In the genomic region with DNA sequence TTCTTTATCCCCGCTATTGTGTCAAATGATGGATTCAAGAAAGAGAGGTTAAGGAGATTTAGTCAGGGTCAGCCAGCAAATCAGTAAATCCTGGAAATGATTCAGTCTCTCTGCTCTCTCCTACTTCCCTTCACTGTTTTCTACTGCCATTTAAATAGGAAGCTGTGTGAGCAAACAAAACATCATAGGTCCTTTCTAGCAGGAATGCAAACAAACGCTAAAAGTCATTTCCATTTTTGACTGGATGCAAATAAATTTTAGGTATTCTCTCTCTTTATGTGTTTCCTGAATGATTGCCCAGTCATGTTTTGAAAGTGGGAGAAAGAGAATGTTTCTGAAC, we compare ENCODE assay signal across 1 cellular context.
TF ChIP-seq lines count a peak whose summit lies in the region.

No MANE protein-coding gene starts in this region.

TF ChIP-seq in GM23338, 12 proteins besides CTCF, POLR2A, EP300 and RAD21 (continued from another document):
- TF ChIP-seq ZNF331 (CRISPR knock-in tag; IDR thresholded peaks at IDR 0.05; ENCODE audit: low read depth) (no peak), EZH2 (IDR thresholded peaks at IDR 0.05; ENCODE audit: low read depth, unreplicated experiment) (no peak), POLR2AphosphoS5 (IDR thresholded peaks at IDR 0.05; ENCODE audit: low read depth) (no peak), NANOG (IDR thresholded peaks at IDR 0.05; ENCODE audit: borderline replicate concordance) (no peak), EZH2phosphoT487 (IDR thresholded peaks at IDR 0.05; ENCODE audit: unreplicated experiment) (no peak), JUNB (IDR thresholded peaks at IDR 0.05; ENCODE audit: unreplicated experiment) (no peak)
- TF ChIP-seq, protein P1, sequence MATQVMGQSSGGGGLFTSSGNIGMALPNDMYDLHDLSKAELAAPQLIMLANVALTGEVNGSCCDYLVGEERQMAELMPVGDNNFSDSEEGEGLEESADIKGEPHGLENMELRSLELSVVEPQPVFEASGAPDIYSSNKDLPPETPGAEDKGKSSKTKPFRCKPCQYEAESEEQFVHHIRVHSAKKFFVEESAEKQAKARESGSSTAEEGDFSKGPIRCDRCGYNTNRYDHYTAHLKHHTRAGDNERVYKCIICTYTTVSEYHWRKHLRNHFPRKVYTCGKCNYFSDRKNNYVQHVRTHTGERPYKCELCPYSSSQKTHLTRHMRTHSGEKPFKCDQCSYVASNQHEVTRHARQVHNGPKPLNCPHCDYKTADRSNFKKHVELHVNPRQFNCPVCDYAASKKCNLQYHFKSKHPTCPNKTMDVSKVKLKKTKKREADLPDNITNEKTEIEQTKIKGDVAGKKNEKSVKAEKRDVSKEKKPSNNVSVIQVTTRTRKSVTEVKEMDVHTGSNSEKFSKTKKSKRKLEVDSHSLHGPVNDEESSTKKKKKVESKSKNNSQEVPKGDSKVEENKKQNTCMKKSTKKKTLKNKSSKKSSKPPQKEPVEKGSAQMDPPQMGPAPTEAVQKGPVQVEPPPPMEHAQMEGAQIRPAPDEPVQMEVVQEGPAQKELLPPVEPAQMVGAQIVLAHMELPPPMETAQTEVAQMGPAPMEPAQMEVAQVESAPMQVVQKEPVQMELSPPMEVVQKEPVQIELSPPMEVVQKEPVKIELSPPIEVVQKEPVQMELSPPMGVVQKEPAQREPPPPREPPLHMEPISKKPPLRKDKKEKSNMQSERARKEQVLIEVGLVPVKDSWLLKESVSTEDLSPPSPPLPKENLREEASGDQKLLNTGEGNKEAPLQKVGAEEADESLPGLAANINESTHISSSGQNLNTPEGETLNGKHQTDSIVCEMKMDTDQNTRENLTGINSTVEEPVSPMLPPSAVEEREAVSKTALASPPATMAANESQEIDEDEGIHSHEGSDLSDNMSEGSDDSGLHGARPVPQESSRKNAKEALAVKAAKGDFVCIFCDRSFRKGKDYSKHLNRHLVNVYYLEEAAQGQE (IDR thresholded peaks at IDR 0.05; ENCODE audit: unreplicated experiment): no peak
- TF ChIP-seq, protein P2, sequence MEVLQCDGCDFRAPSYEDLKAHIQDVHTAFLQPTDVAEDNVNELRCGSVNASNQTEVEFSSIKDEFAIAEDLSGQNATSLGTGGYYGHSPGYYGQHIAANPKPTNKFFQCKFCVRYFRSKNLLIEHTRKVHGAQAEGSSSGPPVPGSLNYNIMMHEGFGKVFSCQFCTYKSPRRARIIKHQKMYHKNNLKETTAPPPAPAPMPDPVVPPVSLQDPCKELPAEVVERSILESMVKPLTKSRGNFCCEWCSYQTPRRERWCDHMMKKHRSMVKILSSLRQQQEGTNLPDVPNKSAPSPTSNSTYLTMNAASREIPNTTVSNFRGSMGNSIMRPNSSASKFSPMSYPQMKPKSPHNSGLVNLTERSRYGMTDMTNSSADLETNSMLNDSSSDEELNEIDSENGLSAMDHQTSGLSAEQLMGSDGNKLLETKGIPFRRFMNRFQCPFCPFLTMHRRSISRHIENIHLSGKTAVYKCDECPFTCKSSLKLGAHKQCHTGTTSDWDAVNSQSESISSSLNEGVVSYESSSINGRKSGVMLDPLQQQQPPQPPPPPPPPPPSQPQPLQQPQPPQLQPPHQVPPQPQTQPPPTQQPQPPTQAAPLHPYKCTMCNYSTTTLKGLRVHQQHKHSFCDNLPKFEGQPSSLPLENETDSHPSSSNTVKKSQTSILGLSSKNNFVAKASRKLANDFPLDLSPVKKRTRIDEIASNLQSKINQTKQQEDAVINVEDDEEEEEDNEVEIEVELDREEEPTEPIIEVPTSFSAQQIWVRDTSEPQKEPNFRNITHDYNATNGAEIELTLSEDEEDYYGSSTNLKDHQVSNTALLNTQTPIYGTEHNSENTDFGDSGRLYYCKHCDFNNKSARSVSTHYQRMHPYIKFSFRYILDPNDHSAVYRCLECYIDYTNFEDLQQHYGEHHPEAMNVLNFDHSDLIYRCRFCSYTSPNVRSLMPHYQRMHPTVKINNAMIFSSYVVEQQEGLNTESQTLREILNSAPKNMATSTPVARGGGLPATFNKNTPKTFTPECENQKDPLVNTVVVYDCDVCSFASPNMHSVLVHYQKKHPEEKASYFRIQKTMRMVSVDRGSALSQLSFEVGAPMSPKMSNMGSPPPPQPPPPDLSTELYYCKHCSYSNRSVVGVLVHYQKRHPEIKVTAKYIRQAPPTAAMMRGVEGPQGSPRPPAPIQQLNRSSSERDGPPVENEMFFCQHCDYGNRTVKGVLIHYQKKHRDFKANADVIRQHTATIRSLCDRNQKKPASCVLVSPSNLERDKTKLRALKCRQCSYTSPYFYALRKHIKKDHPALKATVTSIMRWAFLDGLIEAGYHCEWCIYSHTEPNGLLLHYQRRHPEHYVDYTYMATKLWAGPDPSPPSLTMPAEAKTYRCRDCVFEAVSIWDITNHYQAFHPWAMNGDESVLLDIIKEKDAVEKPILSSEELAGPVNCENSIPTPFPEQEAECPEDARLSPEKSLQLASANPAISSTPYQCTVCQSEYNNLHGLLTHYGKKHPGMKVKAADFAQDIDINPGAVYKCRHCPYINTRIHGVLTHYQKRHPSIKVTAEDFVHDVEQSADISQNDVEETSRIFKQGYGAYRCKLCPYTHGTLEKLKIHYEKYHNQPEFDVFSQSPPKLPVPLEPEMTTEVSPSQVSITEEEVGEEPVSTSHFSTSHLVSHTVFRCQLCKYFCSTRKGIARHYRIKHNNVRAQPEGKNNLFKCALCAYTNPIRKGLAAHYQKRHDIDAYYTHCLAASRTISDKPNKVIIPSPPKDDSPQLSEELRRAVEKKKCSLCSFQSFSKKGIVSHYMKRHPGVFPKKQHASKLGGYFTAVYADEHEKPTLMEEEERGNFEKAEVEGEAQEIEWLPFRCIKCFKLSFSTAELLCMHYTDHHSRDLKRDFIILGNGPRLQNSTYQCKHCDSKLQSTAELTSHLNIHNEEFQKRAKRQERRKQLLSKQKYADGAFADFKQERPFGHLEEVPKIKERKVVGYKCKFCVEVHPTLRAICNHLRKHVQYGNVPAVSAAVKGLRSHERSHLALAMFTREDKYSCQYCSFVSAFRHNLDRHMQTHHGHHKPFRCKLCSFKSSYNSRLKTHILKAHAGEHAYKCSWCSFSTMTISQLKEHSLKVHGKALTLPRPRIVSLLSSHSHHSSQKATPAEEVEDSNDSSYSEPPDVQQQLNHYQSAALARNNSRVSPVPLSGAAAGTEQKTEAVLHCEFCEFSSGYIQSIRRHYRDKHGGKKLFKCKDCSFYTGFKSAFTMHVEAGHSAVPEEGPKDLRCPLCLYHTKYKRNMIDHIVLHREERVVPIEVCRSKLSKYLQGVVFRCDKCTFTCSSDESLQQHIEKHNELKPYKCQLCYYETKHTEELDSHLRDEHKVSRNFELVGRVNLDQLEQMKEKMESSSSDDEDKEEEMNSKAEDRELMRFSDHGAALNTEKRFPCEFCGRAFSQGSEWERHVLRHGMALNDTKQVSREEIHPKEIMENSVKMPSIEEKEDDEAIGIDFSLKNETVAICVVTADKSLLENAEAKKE (CRISPR knock-in tag; IDR thresholded peaks at IDR 0.05): no peak
